8 cellular contexts compared by ENCODE assay signal in genomic region chr1:209875510-209875909, GRCh38. TPM values are rescaled to one million over a fixed set of nuclear protein-coding genes. Genes with fewer than 3 reads are reported as not detected.
DNase-seq lines count a peak whose midpoint lies in the region; ATAC-seq and TF ChIP-seq lines count a peak whose summit lies in the region.

No MANE protein-coding gene starts in this region.

- H3K79me2 ChIP-seq in osteoblast (ENCODE audit: insufficient read depth, low read length), result no peaks in the 10 kb centered on the region

- TF ChIP-seq CTCF in choroid plexus epithelial cell (conservative IDR thresholded peaks at IDR 0.05; ENCODE audit: low read depth, low read length) (peak; percentile 67), osteoblast (IDR thresholded peaks at IDR 0.05; ENCODE audit: extremely low read depth, low read depth, low read length) (peak; percentile 67)

- peaks cover 27% of the 10 kb centered on the region for H3K4me1 ChIP-seq in osteoblast (ENCODE audit: insufficient read depth, low read length)

- H3K36me3 Mint-ChIP-seq in T-helper 17 cell (ENCODE audit: low read depth), result no peaks in the 10 kb centered on the region

- H3K36me3 ChIP-seq in osteoblast (ENCODE audit: insufficient read depth, low read length), result no peaks in the 10 kb centered on the region

- H4K20me1 ChIP-seq in osteoblast (ENCODE audit: insufficient read depth, low read length), result no peaks in the 10 kb centered on the region

- H3K4me3 ChIP-seq in choroid plexus epithelial cell (ENCODE audit: low read depth, low read length) (no peak overlapping the region), osteoblast (ENCODE audit: insufficient read depth, low read length) (no peak overlapping the region)

- no peak overlapping the region for H3K4me3 Mint-ChIP-seq in T-helper 17 cell

- DNase-seq in EH (ENCODE audit: low read depth) (peak; percentile 74), NCI-H2171 treated with DMSO at 0.1 percent for 48 hours (lab: John Stamatoyannopoulos, UW) (peak; percentile 67), choroid plexus epithelial cell (ENCODE audit: low read depth) (peak; percentile 94), osteoblast (ENCODE audit: insufficient read length, low spot score, missing footprints) (no peak), T-helper 17 cell (no peak)
- no peak for DNase-seq in stimulated activated naive CD8-positive, alpha-beta T cell treated with anti-CD3 and anti-CD28 coated beads, Interleukin-15, Interleukin-2, amounts not matched to agents 100 U/mL and 50 U/mL, for 24 hours
- DNase-seq in activated T-cell treated with anti-CD3 and anti-CD28 coated beads, Interleukin-2, amount 50 U/mL, for 48 hours, result no peak

- peak overlapping the region; percentile 25 for H3K4me2 ChIP-seq in osteoblast (ENCODE audit: insufficient read depth, low read length)

- peak overlapping the region; percentile 68 for H2AFZ ChIP-seq in osteoblast (ENCODE audit: low read length)

- no peaks in the 10 kb centered on the region for H3K4me1 Mint-ChIP-seq in T-helper 17 cell

- no peak for ATAC-seq in stimulated activated naive CD8-positive, alpha-beta T cell treated with anti-CD3 and anti-CD28 coated beads, Interleukin-15, Interleukin-2, amounts not matched to agents 100 U/mL and 50 U/mL, for 24 hours
- ATAC-seq in T-helper 17 cell (no peak), HG03457 (IDR thresholded peaks at IDR 0.05; ENCODE audit: unreplicated experiment) (no peak)

- H3K27me3 Mint-ChIP-seq in T-helper 17 cell, result peaks cover 77% of the 10 kb centered on the region

- no peaks in the 10 kb centered on the region for H3K27me3 ChIP-seq in osteoblast (ENCODE audit: insufficient read depth, low read length)

- no peak overlapping the region for H3K27ac Mint-ChIP-seq in T-helper 17 cell

- H3K9me3 ChIP-seq in osteoblast (ENCODE audit: low read depth, low read length) (no peaks in the 10 kb centered on the region), T-helper 17 cell (ENCODE audit: control insufficient read depth, low read length, poor library complexity, severe bottlenecking) (no peaks in the 10 kb centered on the region)

- H3K27ac ChIP-seq in osteoblast (ENCODE audit: low read depth, low read length), result peak overlapping the region; percentile 6

RNA-seq across cellular contexts. Expression of gene UTP25, which starts 47.7 kb away (rescaled TPM):
- total RNA-seq in osteoblast (22.1 and 24.5 TPM in 2 replicates), T-helper 17 cell (1 to 10 TPM; 5.9 to 6.3 TPM)

Comparison
In these comparisons a context has a peak if more than half of its experiments do, and no peak if none do; other contexts are left out.
1. DNase-seq: peak in EH (single experiment), NCI-H2171 treated with DMSO at 0.1 percent for 48 hours (single experiment) and choroid plexus epithelial cell (single experiment); none in osteoblast (single experiment), stimulated activated naive CD8-positive, alpha-beta T cell treated with anti-CD3 and anti-CD28 coated beads, Interleukin-15, Interleukin-2, amounts not matched to agents 100 U/mL and 50 U/mL, for 24 hours (single experiment), T-helper 17 cell (0 of 3) and activated T-cell treated with anti-CD3 and anti-CD28 coated beads, Interleukin-2, amount 50 U/mL, for 48 hours (0 of 2).